21 cellular contexts compared by ENCODE assay signal in genomic region chr4:100870940-100871772, GRCh38.
"Had no signal": no experiment of that assay in that cellular context is flagged by ENCODE, and none has a peak within 500 bp of the region (broad histone marks: within the 10 kb centered on the region; RNA-seq: fewer than 3 reads in every experiment).

No MANE protein-coding gene starts in this region.

- H3K4me3 ChIP-seq: heart left ventricle, left ventricle myocardium inferior, prostate gland, tibial artery, uterus had no signal

- H3K27me3 ChIP-seq: heart left ventricle, tibial artery, uterus had no signal

- DNase-seq: activated CD4-positive, alpha-beta memory T cell treated with anti-CD3 and anti-CD28 coated beads, Interleukin-2, amount 10 ng/mL, durations not matched to agents 7 days and 5 days; activated CD4-positive, alpha-beta T cell treated with anti-CD3 and anti-CD28 coated beads for 48 hours; activated CD8-positive, alpha-beta memory T cell treated with anti-CD3 and anti-CD28 coated beads, Interleukin-2, amount 10 ng/mL, durations not matched to agents 7 days and 5 days; activated effector memory CD4-positive, alpha-beta T cell treated with anti-CD3 and anti-CD28 coated beads, Interleukin-2, amount 50 U/mL, for 16 hours; activated naive CD4-positive, alpha-beta T cell treated with anti-CD3 and anti-CD28 coated beads, Interleukin-2, amount 10 ng/mL, durations not matched to agents 7 days and 5 days; activated T-cell treated with anti-CD3 and anti-CD28 coated beads for 4 hours; caudate nucleus; effector CD4-positive, alpha-beta T cell; heart left ventricle; left ventricle myocardium inferior; stimulated activated CD4-positive, alpha-beta T cell treated with anti-CD3 and anti-CD28 coated beads, Interleukin-1b, Interleukin-23, amount 100 ng/mL, for 48 hours; substantia nigra; T-helper 17 cell; tibial artery; uterus had no signal

- H3K4me3 Mint-ChIP-seq: activated CD4-positive, alpha-beta memory T cell treated with anti-CD3 and anti-CD28 coated beads, Interleukin-2, amount 10 ng/mL, durations not matched to agents 7 days and 5 days; activated CD8-positive, alpha-beta memory T cell treated with anti-CD3 and anti-CD28 coated beads, Interleukin-2, amount 10 ng/mL, durations not matched to agents 7 days and 5 days; activated naive CD4-positive, alpha-beta T cell treated with anti-CD3 and anti-CD28 coated beads, Interleukin-2, amount 10 ng/mL, durations not matched to agents 7 days and 5 days; dendritic cell treated with granulocyte-macrophage colony-stimulating factor and Interleukin-4, amounts not matched to agents 40 ng/mL and 50 ng/mL, for 4 days; mesothelial cell of epicardium; natural killer cell treated with Interleukin-12 subunit alpha and Interleukin-12 subunit beta and Interleukin-15 and Interleukin-18, amount 100 ng/mL, for 72 hours; stimulated activated naive CD8-positive, alpha-beta T cell treated with anti-CD3 and anti-CD28 coated beads, Interleukin-15, Interleukin-2, amounts not matched to agents 100 ng/mL and 50 ng/mL, for 24 hours; T-helper 17 cell had no signal

- H3K36me3 Mint-ChIP-seq: activated naive CD4-positive, alpha-beta T cell treated with anti-CD3 and anti-CD28 coated beads, Interleukin-2, amount 10 ng/mL, durations not matched to agents 7 days and 5 days; mesothelial cell of epicardium had no signal

- H3K9me3 Mint-ChIP-seq: activated naive CD4-positive, alpha-beta T cell treated with anti-CD3 and anti-CD28 coated beads, Interleukin-2, amount 10 ng/mL, durations not matched to agents 7 days and 5 days had no signal

- H3K27ac ChIP-seq: heart left ventricle, left ventricle myocardium inferior, prostate gland, tibial artery, uterus had no signal

- H3K27ac Mint-ChIP-seq: activated CD4-positive, alpha-beta memory T cell treated with anti-CD3 and anti-CD28 coated beads, Interleukin-2, amount 10 ng/mL, durations not matched to agents 7 days and 5 days; activated CD8-positive, alpha-beta memory T cell treated with anti-CD3 and anti-CD28 coated beads, Interleukin-2, amount 10 ng/mL, durations not matched to agents 7 days and 5 days; activated naive CD4-positive, alpha-beta T cell treated with anti-CD3 and anti-CD28 coated beads, Interleukin-2, amount 10 ng/mL, durations not matched to agents 7 days and 5 days; dendritic cell treated with granulocyte-macrophage colony-stimulating factor and Interleukin-4, amounts not matched to agents 40 ng/mL and 50 ng/mL, for 4 days; mesothelial cell of epicardium; natural killer cell treated with Interleukin-12 subunit alpha and Interleukin-12 subunit beta and Interleukin-15 and Interleukin-18, amount 100 ng/mL, for 72 hours; stimulated activated naive CD8-positive, alpha-beta T cell treated with anti-CD3 and anti-CD28 coated beads, Interleukin-15, Interleukin-2, amounts not matched to agents 100 ng/mL and 50 ng/mL, for 24 hours; T-helper 17 cell had no signal

- ATAC-seq: activated CD8-positive, alpha-beta memory T cell treated with anti-CD3 and anti-CD28 coated beads, Interleukin-2, amount 10 ng/mL, durations not matched to agents 7 days and 5 days; heart left ventricle; natural killer cell treated with Interleukin-12 subunit alpha and Interleukin-12 subunit beta and Interleukin-15 and Interleukin-18, amount 100 ng/mL, for 72 hours; right cardiac atrium; T-helper 17 cell had no signal

- H3K36me3 ChIP-seq: heart left ventricle, left ventricle myocardium inferior, prostate gland, tibial artery, uterus had no signal

- H3K4me1 Mint-ChIP-seq: activated CD4-positive, alpha-beta memory T cell treated with anti-CD3 and anti-CD28 coated beads, Interleukin-2, amount 10 ng/mL, durations not matched to agents 7 days and 5 days; activated CD8-positive, alpha-beta memory T cell treated with anti-CD3 and anti-CD28 coated beads, Interleukin-2, amount 10 ng/mL, durations not matched to agents 7 days and 5 days; activated naive CD4-positive, alpha-beta T cell treated with anti-CD3 and anti-CD28 coated beads, Interleukin-2, amount 10 ng/mL, durations not matched to agents 7 days and 5 days; mesothelial cell of epicardium; T-helper 17 cell had no signal

- H3K9me3 ChIP-seq: prostate gland, tibial artery, uterus had no signal

- H3K27me3 Mint-ChIP-seq: activated CD4-positive, alpha-beta memory T cell treated with anti-CD3 and anti-CD28 coated beads, Interleukin-2, amount 10 ng/mL, durations not matched to agents 7 days and 5 days; activated CD8-positive, alpha-beta memory T cell treated with anti-CD3 and anti-CD28 coated beads, Interleukin-2, amount 10 ng/mL, durations not matched to agents 7 days and 5 days; activated naive CD4-positive, alpha-beta T cell treated with anti-CD3 and anti-CD28 coated beads, Interleukin-2, amount 10 ng/mL, durations not matched to agents 7 days and 5 days; dendritic cell treated with granulocyte-macrophage colony-stimulating factor and Interleukin-4, amounts not matched to agents 40 ng/mL and 50 ng/mL, for 4 days had no signal

- H3K4me1 ChIP-seq: heart left ventricle, left ventricle myocardium inferior, prostate gland, tibial artery, uterus had no signal
